ENCODE assay signal across 1 cellular context in genomic region chr17:3985800-3986199, GRCh38.
TF ChIP-seq lines count a peak whose summit lies in the region.

No MANE protein-coding gene starts in this region.

TF ChIP-seq in HepG2, 621 proteins besides CTCF, POLR2A, EP300 and RAD21:
- TF ChIP-seq CHD4 (IDR thresholded peaks at IDR 0.05; ENCODE audit: borderline replicate concordance, low read length), result no peak
- TF ChIP-seq KDM3A (CRISPR knock-in tag; IDR thresholded peaks at IDR 0.05; ENCODE audit: low read depth), result no peak
- no peak for TF ChIP-seq LCORL (IDR thresholded peaks at IDR 0.05)
- TF ChIP-seq LCORL (CRISPR knock-in tag; IDR thresholded peaks at IDR 0.05), result no peak
- no peak for TF ChIP-seq ZNF550 (CRISPR knock-in tag; IDR thresholded peaks at IDR 0.05; ENCODE audit: borderline replicate concordance)
- no peak for TF ChIP-seq PRMT3 (CRISPR knock-in tag; IDR thresholded peaks at IDR 0.05; ENCODE audit: borderline replicate concordance, low read depth)
- no peak for TF ChIP-seq ZNF335 (CRISPR knock-in tag; IDR thresholded peaks at IDR 0.05)
- no peak for TF ChIP-seq ATRX (CRISPR knock-in tag; IDR thresholded peaks at IDR 0.05; ENCODE audit: borderline replicate concordance)
- TF ChIP-seq ZNF136 (CRISPR knock-in tag; IDR thresholded peaks at IDR 0.05; ENCODE audit: low read depth), result no peak
- no peak for TF ChIP-seq FOXA1 (IDR thresholded peaks at IDR 0.05)
- peak; percentile 20; the same call in 1 of the 2 replicates for TF ChIP-seq FOXA1 (CRISPR knock-in tag; IDR thresholded peaks at IDR 0.05)
- TF ChIP-seq ZNF878 (CRISPR knock-in tag; IDR thresholded peaks at IDR 0.05), result no peak
- no peak for TF ChIP-seq KMT2A (CRISPR knock-in tag; IDR thresholded peaks at IDR 0.05)
- TF ChIP-seq ZNF703 (CRISPR knock-in tag; IDR thresholded peaks at IDR 0.05; ENCODE audit: borderline replicate concordance), result no peak
- TF ChIP-seq ZBTB3 (CRISPR knock-in tag; IDR thresholded peaks at IDR 0.05; ENCODE audit: borderline replicate concordance, low read depth), result no peak
- TF ChIP-seq ZFX (CRISPR knock-in tag; IDR thresholded peaks at IDR 0.05; ENCODE audit: low read depth), result 0 out of 2 replicates have a peak, but pooled peaks have one; percentile 4
- TF ChIP-seq ZNF44 (CRISPR knock-in tag; IDR thresholded peaks at IDR 0.05), result no peak
- TF ChIP-seq THAP11 (CRISPR knock-in tag; IDR thresholded peaks at IDR 0.05), result no peak
- no peak for TF ChIP-seq ZNF101 (CRISPR knock-in tag; IDR thresholded peaks at IDR 0.05; ENCODE audit: borderline replicate concordance, low read depth)
- TF ChIP-seq FUBP1 (CRISPR knock-in tag; IDR thresholded peaks at IDR 0.05; ENCODE audit: borderline replicate concordance), result no peak
- TF ChIP-seq ATF1 (CRISPR knock-in tag; IDR thresholded peaks at IDR 0.05), result no peak
- no peak for TF ChIP-seq CHCHD3 (CRISPR knock-in tag; IDR thresholded peaks at IDR 0.05)
- no peak for TF ChIP-seq JUN (CRISPR knock-in tag; IDR thresholded peaks at IDR 0.05)
- 0 out of 2 replicates have a peak, but pooled peaks have one; percentile 30 for TF ChIP-seq THAP9 (CRISPR knock-in tag; IDR thresholded peaks at IDR 0.05; ENCODE audit: borderline replicate concordance)
- no peak for TF ChIP-seq ZBTB39 (CRISPR knock-in tag; IDR thresholded peaks at IDR 0.05)
- no peak for TF ChIP-seq KAT7 (CRISPR knock-in tag; IDR thresholded peaks at IDR 0.05; ENCODE audit: borderline replicate concordance)
- no peak for TF ChIP-seq ZNF17 (CRISPR knock-in tag; IDR thresholded peaks at IDR 0.05)
- TF ChIP-seq ZBTB37 (CRISPR knock-in tag; IDR thresholded peaks at IDR 0.05), result no peak
- no peak for TF ChIP-seq ETV5 (CRISPR knock-in tag; IDR thresholded peaks at IDR 0.05; ENCODE audit: borderline replicate concordance)
- no peak for TF ChIP-seq ZXDC (CRISPR knock-in tag; IDR thresholded peaks at IDR 0.05)
- TF ChIP-seq ZNF264 (CRISPR knock-in tag; IDR thresholded peaks at IDR 0.05), result no peak
- 0 out of 2 replicates have a peak, but pooled peaks have one; percentile 47 for TF ChIP-seq ZNF770 (CRISPR knock-in tag; IDR thresholded peaks at IDR 0.05)
- no peak for TF ChIP-seq RELA (CRISPR knock-in tag; IDR thresholded peaks at IDR 0.05)
- no peak for TF ChIP-seq JUND (CRISPR knock-in tag; IDR thresholded peaks at IDR 0.05)
